18 cellular contexts compared by ENCODE assay signal in the genomic region with DNA sequence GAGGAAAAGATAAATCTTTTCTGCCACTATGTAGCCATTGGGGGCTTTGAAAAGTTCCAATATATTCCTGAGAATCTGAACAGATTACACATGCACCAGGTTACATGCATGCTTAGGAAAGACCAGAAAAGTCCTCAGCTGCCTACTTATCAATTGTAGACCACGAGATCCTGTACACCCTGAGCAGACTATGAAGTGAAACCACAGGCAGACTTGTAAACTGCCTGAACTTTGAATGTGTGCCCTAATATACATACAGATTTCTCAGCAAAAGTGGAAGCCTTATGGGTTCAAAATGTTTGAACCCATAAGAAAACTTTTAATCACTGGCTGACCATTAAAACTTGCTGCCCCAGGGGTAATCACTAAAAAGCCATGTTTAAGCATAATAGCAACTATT.
DNase-seq lines count a peak whose midpoint lies in the region; ATAC-seq lines count a peak whose summit lies in the region.
"Had no signal": no experiment of that assay in that cellular context is flagged by ENCODE, and none has a peak within 500 bp of the region (broad histone marks: within the 10 kb centered on the region; RNA-seq: fewer than 3 reads in every experiment).

No MANE protein-coding gene starts in this region.

- POLR2A ChIA-PET in activated naive CD8-positive, alpha-beta T cell treated with anti-CD3 and anti-CD28 coated beads, Interleukin-2, amount 10 ng/mL, durations not matched to agents 7 days and 5 days (lab: Charles Lee), result no interaction called here

- peaks cover 12% of the 10 kb centered on the region for H3K4me1 Mint-ChIP-seq in activated naive CD8-positive, alpha-beta T cell treated with anti-CD3 and anti-CD28 coated beads, Interleukin-2, amount 10 ng/mL, durations not matched to agents 7 days and 5 days
- peaks cover 11% of the 10 kb centered on the region for H3K4me1 Mint-ChIP-seq in activated naive CD8-positive, alpha-beta T cell treated with anti-CD3 and anti-CD28 coated beads, Interleukin-2, amount 50 U/mL, for 24 hours
- peaks cover 0 to 8% of the 10 kb centered on the region in 2 donors for H3K4me1 Mint-ChIP-seq in effector memory CD8-positive, alpha-beta T cell (ENCODE audit: low read depth in 2 of 2)

- H3K36me3 Mint-ChIP-seq in activated naive CD8-positive, alpha-beta T cell treated with anti-CD3 and anti-CD28 coated beads, Interleukin-2, amount 10 ng/mL, durations not matched to agents 7 days and 5 days, result peaks cover 11% of the 10 kb centered on the region
- peaks cover 1% of the 10 kb centered on the region for H3K36me3 Mint-ChIP-seq in activated naive CD8-positive, alpha-beta T cell treated with anti-CD3 and anti-CD28 coated beads, Interleukin-2, amount 50 U/mL, for 24 hours (ENCODE audit: low read depth)
- no peaks in the 10 kb centered on the region for H3K36me3 Mint-ChIP-seq in effector memory CD8-positive, alpha-beta T cell (ENCODE audit: insufficient read depth)

- no peak for DNase-seq in activated naive CD8-positive, alpha-beta T cell treated with anti-CD3 and anti-CD28 coated beads, Interleukin-2, amount 10 ng/mL, durations not matched to agents 7 days and 5 days
- DNase-seq in activated naive CD8-positive, alpha-beta T cell treated with anti-CD3 and anti-CD28 coated beads, Interleukin-2, amount 50 U/mL, for 24 hours, result no peak
- DNase-seq in RPMI7951 (ENCODE audit: low read depth), result peak; percentile 17
- no peak for DNase-seq in effector memory CD8-positive, alpha-beta T cell
- no peak for DNase-seq in hepatic stellate cell (ENCODE audit: low spot score)
- no peak for DNase-seq in NCI-H446 (lab: John Stamatoyannopoulos, UW)
- DNase-seq in NCI-H2029 treated with DMSO at 0.1 percent for 48 hours (lab: John Stamatoyannopoulos, UW), result no peak
- DNase-seq in SHP77 treated with DMSO at 0.1 percent for 48 hours (lab: John Stamatoyannopoulos, UW), result no peak
- DNase-seq: NCI-H1092; nucleus accumbens; right lobe of liver; RPMI8226; stimulated activated CD4-positive, alpha-beta T cell treated with anti-CD3 and anti-CD28 coated beads, Interleukin-1b, Interleukin-23, amount 100 ng/mL, for 48 hours had no signal

- no peak overlapping the region for H3K27ac Mint-ChIP-seq in activated naive CD8-positive, alpha-beta T cell treated with anti-CD3 and anti-CD28 coated beads, Interleukin-2, amount 10 ng/mL, durations not matched to agents 7 days and 5 days
- no peak overlapping the region for H3K27ac Mint-ChIP-seq in activated naive CD8-positive, alpha-beta T cell treated with anti-CD3 and anti-CD28 coated beads, Interleukin-2, amount 50 U/mL, for 24 hours
- H3K27ac Mint-ChIP-seq in effector memory CD8-positive, alpha-beta T cell, result no peak overlapping the region
- H3K27ac Mint-ChIP-seq: brain; dendritic cell treated with granulocyte-macrophage colony-stimulating factor and Interleukin-4, amounts not matched to agents 40 ng/mL and 50 ng/mL, for 4 days had no signal

- peak; percentile 89 for ATAC-seq in activated naive CD8-positive, alpha-beta T cell treated with anti-CD3 and anti-CD28 coated beads, Interleukin-2, amount 10 ng/mL, durations not matched to agents 7 days and 5 days (ENCODE audit: low read depth)
- ATAC-seq in activated naive CD8-positive, alpha-beta T cell treated with anti-CD3 and anti-CD28 coated beads, Interleukin-2, amount 50 U/mL, for 24 hours, result no peak
- peak; percentile 66 for ATAC-seq in effector memory CD8-positive, alpha-beta T cell (replicated peaks)
- ATAC-seq: gastroesophageal sphincter, left lobe of liver, right lobe of liver had no signal

- H3K9me3 Mint-ChIP-seq in activated naive CD8-positive, alpha-beta T cell treated with anti-CD3 and anti-CD28 coated beads, Interleukin-2, amount 10 ng/mL, durations not matched to agents 7 days and 5 days, result peaks cover 3% of the 10 kb centered on the region
- peaks cover 4% of the 10 kb centered on the region for H3K9me3 Mint-ChIP-seq in activated naive CD8-positive, alpha-beta T cell treated with anti-CD3 and anti-CD28 coated beads, Interleukin-2, amount 50 U/mL, for 24 hours
- H3K9me3 Mint-ChIP-seq in effector memory CD8-positive, alpha-beta T cell, result no peaks in the 10 kb centered on the region
- H3K9me3 Mint-ChIP-seq: dendritic cell treated with granulocyte-macrophage colony-stimulating factor and Interleukin-4, amounts not matched to agents 40 ng/mL and 50 ng/mL, for 4 days had no signal

- H3K27me3 Mint-ChIP-seq in activated naive CD8-positive, alpha-beta T cell treated with anti-CD3 and anti-CD28 coated beads, Interleukin-2, amount 10 ng/mL, durations not matched to agents 7 days and 5 days, result peaks cover 2% of the 10 kb centered on the region
- H3K27me3 Mint-ChIP-seq in activated naive CD8-positive, alpha-beta T cell treated with anti-CD3 and anti-CD28 coated beads, Interleukin-2, amount 50 U/mL, for 24 hours, result no peaks in the 10 kb centered on the region
- H3K27me3 Mint-ChIP-seq in effector memory CD8-positive, alpha-beta T cell, result no peaks in the 10 kb centered on the region
- H3K27me3 Mint-ChIP-seq: brain; CD4-positive, CD25-positive, alpha-beta regulatory T cell; dendritic cell treated with granulocyte-macrophage colony-stimulating factor and Interleukin-4, amounts not matched to agents 40 ng/mL and 50 ng/mL, for 4 days had no signal

- H3K4me3 Mint-ChIP-seq in activated naive CD8-positive, alpha-beta T cell treated with anti-CD3 and anti-CD28 coated beads, Interleukin-2, amount 10 ng/mL, durations not matched to agents 7 days and 5 days, result no peak overlapping the region
- H3K4me3 Mint-ChIP-seq in activated naive CD8-positive, alpha-beta T cell treated with anti-CD3 and anti-CD28 coated beads, Interleukin-2, amount 50 U/mL, for 24 hours, result no peak overlapping the region
- H3K4me3 Mint-ChIP-seq in effector memory CD8-positive, alpha-beta T cell, result no peak overlapping the region
- H3K4me3 Mint-ChIP-seq: brain; CD4-positive, CD25-positive, alpha-beta regulatory T cell; dendritic cell treated with granulocyte-macrophage colony-stimulating factor and Interleukin-4, amounts not matched to agents 40 ng/mL and 50 ng/mL, for 4 days had no signal
